Comparison of ENCODE assay signal across 8 cellular contexts in genomic region chr7:152025077-152025936, GRCh38. TPM values are rescaled to one million over a fixed set of nuclear protein-coding genes. Genes with fewer than 3 reads are reported as not detected.
DNase-seq lines count a peak whose midpoint lies in the region; ATAC-seq and TF ChIP-seq lines count a peak whose summit lies in the region.

GALNT11 (plus strand) TSS chr7:152025674; CDS start chr7:152094228, 68,554 bp downstream.

- TF ChIP-seq POLR2A in GM19099 (IDR thresholded peaks at IDR 0.05; ENCODE audit: extremely low read depth, insufficient read length, low read depth): peak; percentile 40

- H3K9me3 ChIP-seq in BLaER1 (peaks cover 13% of the 10 kb centered on the region), ectodermal cell (ENCODE audit: control insufficient read depth, low read length) (no peaks in the 10 kb centered on the region)

- WGBS in ectodermal cell, 2 experiments: 4 to 5% methylated on average over 83 to 84 of the region's 84 CpGs

- H3K4me1 ChIP-seq in BLaER1: peaks cover 7% of the 10 kb centered on the region
- H3K4me1 ChIP-seq in ectodermal cell (ENCODE audit: control insufficient read depth, insufficient read depth, low read length): peaks cover 5% of the 10 kb centered on the region

- H3K27ac ChIP-seq in BLaER1: peak within 1 kb of the TSS; percentile 53
- no peak within 1 kb of the TSS for H3K27ac ChIP-seq in ectodermal cell (ENCODE audit: insufficient read depth, low read depth, low read length, poor library complexity, severe bottlenecking)

- peak; percentile 92 for ATAC-seq in HG03378 (IDR thresholded peaks at IDR 0.05; ENCODE audit: unreplicated experiment)

- peak within 1 kb of the TSS; percentile 71 for H3K4me3 ChIP-seq in BLaER1
- peak within 1 kb of the TSS; percentile 55 for H3K4me3 ChIP-seq in ectodermal cell (ENCODE audit: insufficient read depth, low read depth, low read length)

- H3K9ac ChIP-seq in BLaER1: peak within 1 kb of the TSS; percentile 75

- H3K4me2 ChIP-seq in BLaER1: peak within 1 kb of the TSS; percentile 86

- H3K36me3 ChIP-seq in BLaER1: no peaks in the 10 kb centered on the region
- peaks cover 9% of the 10 kb centered on the region for H3K36me3 ChIP-seq in ectodermal cell (ENCODE audit: control insufficient read depth, insufficient read depth, low read length)

- H4K20me1 ChIP-seq in BLaER1: no peaks in the 10 kb centered on the region

- DNase-seq in NCI-H748 (lab: John Stamatoyannopoulos, UW; ENCODE audit: unreplicated experiment) (peak; percentile 85), lung microvascular endothelial cell (ENCODE audit: low read depth in 2 of 2) (peak; percentile 87 to 91)
- peak; percentile 77 to 80 for DNase-seq in activated CD8-positive, alpha-beta memory T cell treated with anti-CD3 and anti-CD28 coated beads for 1 hour (ENCODE audit: extremely low read depth in 1 of 2, low read depth in 1 of 2)
- peak; percentile 77 to 82 (median 78) for DNase-seq in stimulated activated CD4-positive, alpha-beta T cell treated with anti-CD3 and anti-CD28 coated beads, TNF-alpha, amount 100 ng/mL, for 4 hours (ENCODE audit: low read depth in 3 of 3)

- H3K27me3 ChIP-seq in BLaER1 (peaks cover 18% of the 10 kb centered on the region), ectodermal cell (ENCODE audit: control insufficient read depth, insufficient read depth, low read length, poor library complexity, severe bottlenecking) (peaks cover 14% of the 10 kb centered on the region)

RNA-seq across cellular contexts. Expression of gene GALNT11, which starts in this region (rescaled TPM):
- 40.0 TPM for polyA plus RNA-seq in ectodermal cell (2013, experiment 1 of 4)
- 37.6 TPM for polyA plus RNA-seq in ectodermal cell (2013, experiment 2 of 4)
- 34.0 TPM for polyA plus RNA-seq in ectodermal cell (2013, experiment 3 of 4)
- polyA plus RNA-seq in ectodermal cell (2013, experiment 4 of 4): 34.2 TPM
- total RNA-seq in lung microvascular endothelial cell: 27.5 and 39.3 TPM in 2 replicates
